ENCODE assay signal across 25 cellular contexts in the genomic region with DNA sequence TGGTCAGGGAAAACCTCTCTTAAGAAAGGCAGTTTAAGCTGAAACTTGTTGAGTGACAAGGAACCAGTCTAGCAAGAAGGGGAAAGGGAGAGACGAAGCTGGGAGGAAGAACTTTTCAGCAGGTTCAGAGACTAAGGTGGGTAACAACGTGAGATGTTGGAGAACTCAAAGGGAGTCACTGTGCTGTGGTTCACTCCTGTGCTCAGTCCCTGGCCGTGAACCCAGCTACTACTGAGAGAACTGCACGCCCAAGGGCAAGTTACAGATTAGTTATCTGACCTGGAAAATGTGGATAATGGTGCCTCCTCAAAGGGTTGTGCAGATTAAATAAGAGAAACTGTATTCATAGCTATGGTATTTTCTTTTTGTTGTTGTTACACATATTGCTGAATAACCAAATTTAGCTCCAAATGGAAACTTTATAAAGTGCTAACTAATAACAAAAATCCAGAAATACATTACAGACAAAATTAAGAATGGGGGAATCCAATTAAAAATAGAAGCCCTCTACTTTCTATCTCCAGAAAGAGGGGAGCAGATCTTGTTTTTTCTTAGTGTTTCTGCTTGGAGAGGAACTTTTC. TPM values are rescaled to one million over a fixed set of nuclear protein-coding genes. Genes with fewer than 3 reads are reported as not detected.
DNase-seq lines count a peak whose midpoint lies in the region; ATAC-seq and TF ChIP-seq lines count a peak whose summit lies in the region.
"Had no signal": no experiment of that assay in that cellular context is flagged by ENCODE, and none has a peak within 500 bp of the region (broad histone marks: within the 10 kb centered on the region; RNA-seq: fewer than 3 reads in every experiment).

No MANE protein-coding gene starts in this region.

- no peak overlapping the region for H4K5ac ChIP-seq in mesendoderm (ENCODE audit: low read length)

- no peak overlapping the region for H3K23ac ChIP-seq in mesendoderm (ENCODE audit: low read length)

- H3K27ac ChIP-seq in mesendoderm (ENCODE audit: low read depth, low read length) (no peak overlapping the region), thoracic aorta (peak overlapping the region; percentile 1 to 51)
- H3K27ac ChIP-seq: esophagus squamous epithelium, left lung, upper lobe of right lung had no signal

- no peak overlapping the region for H4K8ac ChIP-seq in mesendoderm (ENCODE audit: low read depth, low read length)

- no CpG with 5 or more reads among the region's 4 CpGs for WGBS in mesendoderm (ENCODE audit: extremely low coverage, insufficient coverage, low lambda C conversion rate)

- H2BK15ac ChIP-seq in mesendoderm (replicated peaks; ENCODE audit: low read depth), result no peak overlapping the region

- peak overlapping the region; percentile 9 for H3K9ac ChIP-seq in mesendoderm (ENCODE audit: low read length)

- H3K4me3 Mint-ChIP-seq in activated naive CD4-positive, alpha-beta T cell treated with anti-CD3 and anti-CD28 coated beads, Interleukin-2, amount 50 U/mL, for 24 hours, result peak overlapping the region; percentile 43
- H3K4me3 Mint-ChIP-seq in activated T-helper 1 cell treated with anti-CD3 and anti-CD28 coated beads, Interleukin-12 subunit alpha, Interleukin-12 subunit beta, Interleukin-2, Interleukin-4 antibody, amounts not matched to agents 30 ng/mL and 10 ng/mL and 1 ng/mL, durations not matched to agents 14 hours and 24 hours and 36 hours, result no peak overlapping the region
- no peak overlapping the region for H3K4me3 Mint-ChIP-seq in T-helper 2 cell treated with Interferon-gamma antibody and Interleukin-4, amounts not matched to agents 5 μg/mL and 100 μg/mL, for 36 hours
- H3K4me3 Mint-ChIP-seq: activated CD4-positive, alpha-beta memory T cell treated with anti-CD3 and anti-CD28 coated beads for 36 hours; HFFc6 had no signal

- H3K4me1 Mint-ChIP-seq in activated naive CD4-positive, alpha-beta T cell treated with anti-CD3 and anti-CD28 coated beads, Interleukin-2, amount 50 U/mL, for 24 hours, result peaks cover 67% of the 10 kb centered on the region
- peaks cover 23% of the 10 kb centered on the region for H3K4me1 Mint-ChIP-seq in activated T-helper 1 cell treated with anti-CD3 and anti-CD28 coated beads, Interleukin-12 subunit alpha, Interleukin-12 subunit beta, Interleukin-2, Interleukin-4 antibody, amounts not matched to agents 30 ng/mL and 10 ng/mL and 1 ng/mL, durations not matched to agents 14 hours and 24 hours and 36 hours (ENCODE audit: low read depth)
- H3K4me1 Mint-ChIP-seq in T-helper 2 cell treated with Interferon-gamma antibody and Interleukin-4, amounts not matched to agents 5 μg/mL and 100 μg/mL, for 36 hours (ENCODE audit: low read depth), result peaks cover 12% of the 10 kb centered on the region

- no peaks in the 10 kb centered on the region for H3K9me3 Mint-ChIP-seq in activated naive CD4-positive, alpha-beta T cell treated with anti-CD3 and anti-CD28 coated beads, Interleukin-2, amount 50 U/mL, for 24 hours
- H3K9me3 Mint-ChIP-seq in activated T-helper 1 cell treated with anti-CD3 and anti-CD28 coated beads, Interleukin-12 subunit alpha, Interleukin-12 subunit beta, Interleukin-2, Interleukin-4 antibody, amounts not matched to agents 30 ng/mL and 10 ng/mL and 1 ng/mL, durations not matched to agents 14 hours and 24 hours and 36 hours, result no peaks in the 10 kb centered on the region
- H3K9me3 Mint-ChIP-seq in T-helper 2 cell treated with Interferon-gamma antibody and Interleukin-4, amounts not matched to agents 5 μg/mL and 100 μg/mL, for 36 hours, result peaks cover 5% of the 10 kb centered on the region
- H3K9me3 Mint-ChIP-seq: activated CD4-positive, alpha-beta memory T cell treated with anti-CD3 and anti-CD28 coated beads for 36 hours; HFFc6 had no signal

- H3K4me3 ChIP-seq in mesendoderm (ENCODE audit: low read length) (no peak overlapping the region), thoracic aorta (no peak overlapping the region)
- H3K4me3 ChIP-seq: esophagus squamous epithelium, left lung, upper lobe of right lung had no signal

- no peak for ATAC-seq in thoracic aorta (ENCODE audit: insufficient number of reproducible peaks, low FRiP score, low read depth)
- ATAC-seq in HG03095 (IDR thresholded peaks at IDR 0.05; ENCODE audit: unreplicated experiment), result no peak
- ATAC-seq: activated naive CD4-positive, alpha-beta T cell treated with anti-CD3 and anti-CD28 coated beads, Interleukin-2, amount 50 U/mL, for 72 hours; left lung; sciatic nerve; upper lobe of right lung had no signal

- no peak overlapping the region for H3K4me2 ChIP-seq in mesendoderm (ENCODE audit: low read length)

- no peak overlapping the region for H3K4ac ChIP-seq in mesendoderm (ENCODE audit: low read depth, low read length)

- H3K27me3 ChIP-seq in mesendoderm (ENCODE audit: insufficient read depth, low read length, poor library complexity), result no peaks in the 10 kb centered on the region
- no peaks in the 10 kb centered on the region for H3K27me3 ChIP-seq in thoracic aorta (replicated peaks; ENCODE audit: insufficient read depth)
- H3K27me3 ChIP-seq: esophagus squamous epithelium, left lung, upper lobe of right lung had no signal

- no peaks in the 10 kb centered on the region for H3K36me3 ChIP-seq in mesendoderm (ENCODE audit: control insufficient read depth, insufficient read depth, low read length)
- H3K36me3 ChIP-seq in thoracic aorta, result no peaks in the 10 kb centered on the region
- H3K36me3 ChIP-seq: esophagus squamous epithelium, left lung, upper lobe of right lung had no signal

- H3K36me3 Mint-ChIP-seq in activated naive CD4-positive, alpha-beta T cell treated with anti-CD3 and anti-CD28 coated beads, Interleukin-2, amount 50 U/mL, for 24 hours, result peaks cover 5% of the 10 kb centered on the region
- H3K36me3 Mint-ChIP-seq in activated T-helper 1 cell treated with anti-CD3 and anti-CD28 coated beads, Interleukin-12 subunit alpha, Interleukin-12 subunit beta, Interleukin-2, Interleukin-4 antibody, amounts not matched to agents 30 ng/mL and 10 ng/mL and 1 ng/mL, durations not matched to agents 14 hours and 24 hours and 36 hours (ENCODE audit: low read depth), result peaks cover 17% of the 10 kb centered on the region
- H3K36me3 Mint-ChIP-seq in T-helper 2 cell treated with Interferon-gamma antibody and Interleukin-4, amounts not matched to agents 5 μg/mL and 100 μg/mL, for 36 hours (ENCODE audit: low read depth), result peaks cover 5% of the 10 kb centered on the region
- H3K36me3 Mint-ChIP-seq: activated CD4-positive, alpha-beta memory T cell treated with anti-CD3 and anti-CD28 coated beads for 36 hours had no signal

- peak overlapping the region; percentile 35 for H3K56ac ChIP-seq in mesendoderm (ENCODE audit: low read length)

- no peaks in the 10 kb centered on the region for H3K9me3 ChIP-seq in thoracic aorta
- H3K9me3 ChIP-seq: esophagus squamous epithelium, left lung, upper lobe of right lung had no signal

- no peak for DNase-seq in activated naive CD4-positive, alpha-beta T cell treated with anti-CD3 and anti-CD28 coated beads, Interleukin-2, amount 50 U/mL, for 16 hours
- no peak for DNase-seq in activated T-helper 1 cell treated with anti-CD3 and anti-CD28 coated beads, Interleukin-12 subunit alpha, Interleukin-12 subunit beta, Interleukin-2, Interleukin-4 antibody, amounts not matched to agents 30 ng/mL and 10 ng/mL and 1 ng/mL, durations not matched to agents 14 hours and 24 hours and 36 hours (ENCODE audit: low spot score)
- DNase-seq in mesendoderm (no peak), thoracic aorta (ENCODE audit: low spot score) (no peak), GM03348 (ENCODE audit: low spot score) (no peak)
- DNase-seq in T-helper 2 cell treated with Interferon-gamma antibody and Interleukin-4, amounts not matched to agents 5 μg/mL and 100 μg/mL, for 36 hours (ENCODE audit: low spot score), result no peak
- DNase-seq: activated CD4-positive, alpha-beta memory T cell treated with anti-CD3 and anti-CD28 coated beads for 36 hours; activated T-cell treated with anti-CD3 and anti-CD28 coated beads for 4 hours; Calu3; EL; esophagus squamous epithelium; HFFc6; left lung; NCI-H1105; NCI-H2081; NCI-H510A; nucleus accumbens; SHP77; stimulated activated naive CD4-positive, alpha-beta T cell; T-helper 1 cell; upper lobe of right lung had no signal

- no peak overlapping the region for H2BK5ac ChIP-seq in mesendoderm (ENCODE audit: low read length)

- H3K27me3 Mint-ChIP-seq in activated naive CD4-positive, alpha-beta T cell treated with anti-CD3 and anti-CD28 coated beads, Interleukin-2, amount 50 U/mL, for 24 hours, result no peaks in the 10 kb centered on the region
- no peaks in the 10 kb centered on the region for H3K27me3 Mint-ChIP-seq in activated T-helper 1 cell treated with anti-CD3 and anti-CD28 coated beads, Interleukin-12 subunit alpha, Interleukin-12 subunit beta, Interleukin-2, Interleukin-4 antibody, amounts not matched to agents 30 ng/mL and 10 ng/mL and 1 ng/mL, durations not matched to agents 14 hours and 24 hours and 36 hours (ENCODE audit: insufficient read depth)
- H3K27me3 Mint-ChIP-seq in T-helper 2 cell treated with Interferon-gamma antibody and Interleukin-4, amounts not matched to agents 5 μg/mL and 100 μg/mL, for 36 hours (ENCODE audit: low read depth), result no peaks in the 10 kb centered on the region
- H3K27me3 Mint-ChIP-seq: activated CD4-positive, alpha-beta memory T cell treated with anti-CD3 and anti-CD28 coated beads for 36 hours had no signal

- H3K79me2 ChIP-seq in mesendoderm (ENCODE audit: control insufficient read depth, insufficient read depth, low read length), result peaks cover 9% of the 10 kb centered on the region

- H3K4me1 ChIP-seq in mesendoderm (ENCODE audit: control insufficient read depth, low read depth, low read length) (no peaks in the 10 kb centered on the region), thoracic aorta (ENCODE audit: control insufficient read depth in 1 of 2, low read depth in 2 of 2) (peaks cover 12 to 62% of the 10 kb centered on the region in 2 donors)

- H3K79me1 ChIP-seq in mesendoderm (ENCODE audit: low read length), result peaks cover 4% of the 10 kb centered on the region

- H3K27ac Mint-ChIP-seq in activated naive CD4-positive, alpha-beta T cell treated with anti-CD3 and anti-CD28 coated beads, Interleukin-2, amount 50 U/mL, for 24 hours, result no peak overlapping the region
- H3K27ac Mint-ChIP-seq in activated T-helper 1 cell treated with anti-CD3 and anti-CD28 coated beads, Interleukin-12 subunit alpha, Interleukin-12 subunit beta, Interleukin-2, Interleukin-4 antibody, amounts not matched to agents 30 ng/mL and 10 ng/mL and 1 ng/mL, durations not matched to agents 14 hours and 24 hours and 36 hours, result peak overlapping the region; percentile 21
- no peak overlapping the region for H3K27ac Mint-ChIP-seq in T-helper 2 cell treated with Interferon-gamma antibody and Interleukin-4, amounts not matched to agents 5 μg/mL and 100 μg/mL, for 36 hours
- H3K27ac Mint-ChIP-seq: activated CD4-positive, alpha-beta memory T cell treated with anti-CD3 and anti-CD28 coated beads for 36 hours; HFFc6 had no signal

- TF ChIP-seq CTCF in thoracic aorta (IDR thresholded peaks at IDR 0.05), result no peak

- no peak overlapping the region for H2AK5ac ChIP-seq in mesendoderm (ENCODE audit: low read length)

- H3K18ac ChIP-seq in mesendoderm (ENCODE audit: low read length), result no peak overlapping the region

- intact Hi-C loops in activated T-helper 1 cell treated with anti-CD3 and anti-CD28 coated beads, Interleukin-12 subunit alpha, Interleukin-12 subunit beta, Interleukin-2, Interleukin-4 antibody, amounts not matched to agents 30 ng/mL and 10 ng/mL and 1 ng/mL, durations not matched to agents 14 hours and 24 hours and 36 hours (cut with micrococcal nuclease), result loop anchor here (5.0 to 10.0 kb wide), 4 partner anchors 402 to 1790 kb away; a partner anchor contains a TSS

- no peak overlapping the region for H2BK120ac ChIP-seq in mesendoderm (ENCODE audit: low read depth, low read length)

RNA-seq across cellular contexts. Expression of a gene that starts 2.9 kb away (rescaled TPM):
- 19.5 and 20.0 TPM in 2 replicates for total RNA-seq in activated T-helper 1 cell treated with anti-CD3 and anti-CD28 coated beads, Interleukin-12 subunit alpha, Interleukin-12 subunit beta, Interleukin-2, Interleukin-4 antibody, amounts not matched to agents 30 ng/mL and 10 ng/mL and 1 ng/mL, durations not matched to agents 14 hours and 24 hours and 36 hours
- 9.6 TPM for polyA plus RNA-seq in mesendoderm (2013, experiment 1 of 2)
- polyA plus RNA-seq in mesendoderm (2013, experiment 2 of 2), result 9.6 TPM
- 10 to 100 TPM; 30.4 to 36.4 TPM for total RNA-seq in thoracic aorta
